ENCODE assay signal across 15 cellular contexts in the genomic region with DNA sequence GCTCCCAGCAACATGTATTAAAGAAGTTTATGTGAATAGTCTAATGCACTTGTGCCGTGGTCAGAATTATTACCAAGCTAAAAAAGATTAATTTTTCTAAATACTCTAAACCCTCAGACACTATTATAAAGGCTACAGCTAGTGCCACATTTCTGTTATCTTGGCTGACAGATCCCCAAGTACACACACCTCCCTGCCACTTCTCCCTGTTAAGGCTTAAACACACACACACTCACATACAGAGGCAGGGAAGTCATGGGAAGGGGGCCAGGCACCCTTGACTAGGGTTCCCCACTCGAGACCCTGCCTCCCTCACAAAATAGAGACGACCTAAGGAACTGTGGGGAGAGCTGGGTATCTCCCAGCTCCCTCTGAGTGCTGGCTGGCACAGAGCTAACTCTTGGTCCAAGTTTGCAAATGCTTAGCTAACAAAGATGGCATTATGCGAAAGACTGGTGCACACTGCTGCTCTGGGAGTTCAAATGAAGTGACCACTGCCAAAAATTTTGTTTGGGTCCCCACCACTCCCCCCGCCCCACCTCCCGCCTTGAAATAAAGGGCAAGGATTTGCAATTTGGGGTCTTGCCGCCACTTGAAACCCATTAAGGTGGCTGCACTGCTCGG. TPM values are rescaled to one million over a fixed set of nuclear protein-coding genes. Genes with fewer than 3 reads are reported as not detected.
DNase-seq lines count a peak whose midpoint lies in the region; ATAC-seq and TF ChIP-seq lines count a peak whose summit lies in the region.
"Had no signal": no experiment of that assay in that cellular context is flagged by ENCODE, and none has a peak within 500 bp of the region (broad histone marks: within the 10 kb centered on the region; RNA-seq: fewer than 3 reads in every experiment).

No MANE protein-coding gene starts in this region.

- H3K4me1 Mint-ChIP-seq in GM23338: peaks cover 52% of the 10 kb centered on the region

- no peaks in the 10 kb centered on the region for H3K9me3 Mint-ChIP-seq in GM23338

- peaks cover 14% of the 10 kb centered on the region for H3K27me3 Mint-ChIP-seq in GM23338 (ENCODE audit: insufficient read depth, low read depth, poor library complexity)
- H3K27me3 Mint-ChIP-seq: activated CD4-positive, alpha-beta T cell treated with anti-CD3 and anti-CD28 coated beads, Interleukin-2, amount 10 ng/mL, durations not matched to agents 24 days and 14 days had no signal

- peaks cover 100% of the 10 kb centered on the region for H3K79me2 ChIP-seq in GM23338 (replicated peaks; ENCODE audit: insufficient read depth)

- H3K4me3 ChIP-seq in GM23338 (no peak overlapping the region), left ventricle myocardium inferior (peak overlapping the region; percentile 6)
- H3K4me3 ChIP-seq: upper lobe of right lung had no signal

- no peaks in the 10 kb centered on the region for H3K27me3 ChIP-seq in GM23338 (ENCODE audit: insufficient read depth)
- no peaks in the 10 kb centered on the region for H3K27me3 ChIP-seq in left ventricle myocardium inferior (ENCODE audit: low read depth)
- H3K27me3 ChIP-seq: brain microvascular endothelial cell, upper lobe of right lung had no signal

- H3K9me2 ChIP-seq in GM23338 (ENCODE audit: insufficient read depth): no peaks in the 10 kb centered on the region

- H3K36me3 Mint-ChIP-seq in GM23338 (ENCODE audit: low read depth): peaks cover 88% of the 10 kb centered on the region

- ATAC-seq in GM23338: no peak
- ATAC-seq in GM18520 (IDR thresholded peaks at IDR 0.05; ENCODE audit: unreplicated experiment): no peak
- no peak for ATAC-seq in GM19035 (IDR thresholded peaks at IDR 0.05; ENCODE audit: unreplicated experiment)
- ATAC-seq: upper lobe of right lung had no signal

- no peak for DNase-seq in GM23338 (ENCODE audit: low spot score)
- peak in 41 of 56 donors; percentile 8 to 78 (median 43) for DNase-seq in amygdala (lab: John Stamatoyannopoulos, UW)
- no peak for DNase-seq in left ventricle myocardium inferior
- DNase-seq in nucleus accumbens (lab: John Stamatoyannopoulos, UW): peak in 46 of 56 donors; percentile 12 to 80 (median 49)
- no peak for DNase-seq in stimulated activated CD4-positive, alpha-beta T cell treated with anti-CD3 and anti-CD28 coated beads, Interleukin-2, amount 100 ng/mL, for 48 hours
- DNase-seq in NCI-H2107 treated with DMSO at 0.1 percent for 48 hours (lab: John Stamatoyannopoulos, UW; ENCODE audit: unreplicated experiment): no peak
- DNase-seq: activated CD4-positive, alpha-beta T cell treated with anti-CD3 and anti-CD28 coated beads, Interleukin-2, amount 10 ng/mL, durations not matched to agents 24 days and 14 days; brain microvascular endothelial cell; NCI-H187; NCI-H526 treated with DMSO at 0.1 percent for 48 hours; RPMI8226; T-helper 2 cell; upper lobe of right lung had no signal

- peaks cover 26% of the 10 kb centered on the region; the same call in 1 of the 2 replicates for H3K4me1 ChIP-seq in GM23338 (ENCODE audit: insufficient read depth)
- H3K4me1 ChIP-seq in left ventricle myocardium inferior: peaks cover 97% of the 10 kb centered on the region

- no peak overlapping the region for H3K4me2 ChIP-seq in GM23338

- no peak overlapping the region for H2AFZ ChIP-seq in GM23338

- no peak for TF ChIP-seq CTCF in GM23338 (conservative IDR thresholded peaks at IDR 0.05; ENCODE audit: low read depth in 2 of 2)
- TF ChIP-seq CTCF in left ventricle myocardium inferior (IDR thresholded peaks at IDR 0.05; ENCODE audit: borderline replicate concordance): no peak

- H3K4me3 Mint-ChIP-seq in GM23338: no peak overlapping the region
- H3K4me3 Mint-ChIP-seq: activated CD4-positive, alpha-beta T cell treated with anti-CD3 and anti-CD28 coated beads, Interleukin-2, amount 10 ng/mL, durations not matched to agents 24 days and 14 days had no signal

- H3F3A ChIP-seq in GM23338 (replicated peaks; ENCODE audit: low read depth): no peaks in the 10 kb centered on the region

- no peak overlapping the region for H3K27ac ChIP-seq in GM23338 (ENCODE audit: low read depth)
- H3K27ac ChIP-seq in left ventricle myocardium inferior (replicated peaks): peak overlapping the region; percentile 86
- H3K27ac ChIP-seq: brain microvascular endothelial cell, upper lobe of right lung had no signal

- H3K9me3 ChIP-seq in left ventricle myocardium inferior (replicated peaks): no peaks in the 10 kb centered on the region
- H3K9me3 ChIP-seq: upper lobe of right lung had no signal

- H4K20me1 ChIP-seq in GM23338 (replicated peaks; ENCODE audit: insufficient read depth): peaks cover 70% of the 10 kb centered on the region

- intact Hi-C loops in left ventricle myocardium inferior (cut with micrococcal nuclease): no loop called here

- H3K36me3 ChIP-seq in GM23338 (ENCODE audit: insufficient read depth): peaks cover 42% of the 10 kb centered on the region
- H3K36me3 ChIP-seq in left ventricle myocardium inferior: peaks cover 61% of the 10 kb centered on the region

- H3K27ac Mint-ChIP-seq in GM23338: peak overlapping the region; percentile 26; the same call in 1 of the 2 replicates
- H3K27ac Mint-ChIP-seq: activated CD4-positive, alpha-beta T cell treated with anti-CD3 and anti-CD28 coated beads, Interleukin-2, amount 10 ng/mL, durations not matched to agents 24 days and 14 days had no signal

TF ChIP-seq in GM23338, 12 proteins besides CTCF, POLR2A, EP300 and RAD21 (continues in another document):
- no peak for TF ChIP-seq CREB1 (CRISPR knock-in tag; IDR thresholded peaks at IDR 0.05; ENCODE audit: low read depth)
- no peak for TF ChIP-seq ZNF331 (CRISPR knock-in tag; IDR thresholded peaks at IDR 0.05; ENCODE audit: low read depth)
- TF ChIP-seq EZH2phosphoT487 (IDR thresholded peaks at IDR 0.05; ENCODE audit: unreplicated experiment): no peak
- TF ChIP-seq, protein P1, sequence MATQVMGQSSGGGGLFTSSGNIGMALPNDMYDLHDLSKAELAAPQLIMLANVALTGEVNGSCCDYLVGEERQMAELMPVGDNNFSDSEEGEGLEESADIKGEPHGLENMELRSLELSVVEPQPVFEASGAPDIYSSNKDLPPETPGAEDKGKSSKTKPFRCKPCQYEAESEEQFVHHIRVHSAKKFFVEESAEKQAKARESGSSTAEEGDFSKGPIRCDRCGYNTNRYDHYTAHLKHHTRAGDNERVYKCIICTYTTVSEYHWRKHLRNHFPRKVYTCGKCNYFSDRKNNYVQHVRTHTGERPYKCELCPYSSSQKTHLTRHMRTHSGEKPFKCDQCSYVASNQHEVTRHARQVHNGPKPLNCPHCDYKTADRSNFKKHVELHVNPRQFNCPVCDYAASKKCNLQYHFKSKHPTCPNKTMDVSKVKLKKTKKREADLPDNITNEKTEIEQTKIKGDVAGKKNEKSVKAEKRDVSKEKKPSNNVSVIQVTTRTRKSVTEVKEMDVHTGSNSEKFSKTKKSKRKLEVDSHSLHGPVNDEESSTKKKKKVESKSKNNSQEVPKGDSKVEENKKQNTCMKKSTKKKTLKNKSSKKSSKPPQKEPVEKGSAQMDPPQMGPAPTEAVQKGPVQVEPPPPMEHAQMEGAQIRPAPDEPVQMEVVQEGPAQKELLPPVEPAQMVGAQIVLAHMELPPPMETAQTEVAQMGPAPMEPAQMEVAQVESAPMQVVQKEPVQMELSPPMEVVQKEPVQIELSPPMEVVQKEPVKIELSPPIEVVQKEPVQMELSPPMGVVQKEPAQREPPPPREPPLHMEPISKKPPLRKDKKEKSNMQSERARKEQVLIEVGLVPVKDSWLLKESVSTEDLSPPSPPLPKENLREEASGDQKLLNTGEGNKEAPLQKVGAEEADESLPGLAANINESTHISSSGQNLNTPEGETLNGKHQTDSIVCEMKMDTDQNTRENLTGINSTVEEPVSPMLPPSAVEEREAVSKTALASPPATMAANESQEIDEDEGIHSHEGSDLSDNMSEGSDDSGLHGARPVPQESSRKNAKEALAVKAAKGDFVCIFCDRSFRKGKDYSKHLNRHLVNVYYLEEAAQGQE (IDR thresholded peaks at IDR 0.05; ENCODE audit: unreplicated experiment): no peak
- TF ChIP-seq POLR2AphosphoS5 (IDR thresholded peaks at IDR 0.05; ENCODE audit: low read depth): no peak
- TF ChIP-seq JUNB (IDR thresholded peaks at IDR 0.05; ENCODE audit: unreplicated experiment): no peak
- no peak for TF ChIP-seq ZNF114 (CRISPR knock-in tag; IDR thresholded peaks at IDR 0.05)
- no peak for TF ChIP-seq EZH2 (IDR thresholded peaks at IDR 0.05; ENCODE audit: low read depth, unreplicated experiment)
- no peak for TF ChIP-seq STAT1 (IDR thresholded peaks at IDR 0.05; ENCODE audit: unreplicated experiment)

RNA-seq across cellular contexts. Expression of a gene that starts 9.8 kb away (rescaled TPM):
- total RNA-seq in GM23338 (2014; rRNA removed; shearing (Covaris generic)): 47.4 and 59.5 TPM in 2 replicates
- polyA plus RNA-seq in GM23338 (2016; fragmentation: Nextera tagmentation; extraction: Ambion mirVana): 68.6 and 82.3 TPM in 2 replicates
- 57.7 TPM for total RNA-seq in left ventricle myocardium inferior

Comparison
In these comparisons a context has a peak if more than half of its experiments do, and no peak if none do; other contexts are left out.
1. DNase-seq: peak in amygdala (41 of 56) and nucleus accumbens (46 of 56); none in GM23338 (single experiment), left ventricle myocardium inferior (single experiment), stimulated activated CD4-positive, alpha-beta T cell treated with anti-CD3 and anti-CD28 coated beads, Interleukin-2, amount 100 ng/mL, for 48 hours (0 of 2) and NCI-H2107 treated with DMSO at 0.1 percent for 48 hours (single experiment).